Comparison of ENCODE assay signal across 12 cellular contexts in the genomic region with DNA sequence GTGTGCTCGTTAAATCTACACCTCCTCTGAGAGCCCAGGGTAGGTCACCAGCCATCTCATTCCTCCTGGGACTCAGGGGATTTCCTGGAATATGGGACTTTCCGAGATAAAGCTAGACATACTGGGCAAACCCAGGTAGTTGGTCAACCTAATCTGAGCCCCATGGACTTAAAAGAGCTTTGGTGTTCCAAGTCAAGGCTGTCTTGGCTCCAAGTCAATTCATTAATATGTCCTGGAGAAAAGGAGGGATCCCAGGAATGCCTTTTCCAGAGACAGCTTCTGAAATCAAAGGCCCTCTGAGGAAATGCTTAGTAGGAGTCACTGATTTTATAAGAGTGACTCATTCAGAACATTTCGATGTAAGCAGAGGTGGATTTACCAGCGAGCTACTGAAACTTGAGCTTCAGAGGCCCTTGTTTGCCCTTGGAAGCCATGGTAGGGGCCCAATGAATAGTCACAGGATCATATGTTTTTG.
A peak's percentile ranks its signal among the peaks of the same experiment; 100 is the strongest.
DNase-seq lines count a peak whose midpoint lies in the region; ATAC-seq and TF ChIP-seq lines count a peak whose summit lies in the region.
"Had no signal": no experiment of that assay in that cellular context is flagged by ENCODE, and none has a peak within 500 bp of the region (broad histone marks: within the 10 kb centered on the region; RNA-seq: fewer than 3 reads in every experiment).

No MANE protein-coding gene starts in this region.

- WGBS in SK-N-SH (ENCODE audit: low lambda C conversion rate) = 29% methylated on average over 4 of the region's 4 CpGs

- POLR2A ChIA-PET in HCT116 (lab: Charles Lee) (interaction anchor here (0.8 to 1.7 kb wide), 7 partner anchors 9 to 173 kb away, joined by 3 to 5 read pairs (median 3); no protein-coding TSS in a partner anchor), SK-N-SH (lab: Yijun Ruan, JAX) (no interaction called here)

- peak; percentile 76 for ATAC-seq in HCT116
- peak; percentile 31 for ATAC-seq in thoracic aorta (ENCODE audit: insufficient number of reproducible peaks, low FRiP score, low read depth)
- ATAC-seq: effector memory CD8-positive, alpha-beta T cell had no signal

- TF ChIP-seq RAD21 in HCT116 (IDR thresholded peaks at IDR 0.05; ENCODE audit: low read depth) = peak; percentile 42
- no peak for TF ChIP-seq RAD21 in SK-N-SH (IDR thresholded peaks at IDR 0.05; ENCODE audit: low read length)

- peak overlapping the region; percentile 50 for H3K9ac ChIP-seq in HCT116 (ENCODE audit: low read length)
- no peak overlapping the region for H3K9ac ChIP-seq in SK-N-SH

- no peak for TF ChIP-seq POLR2A in HCT116 (IDR thresholded peaks at IDR 0.05; ENCODE audit: borderline replicate concordance, extremely low read depth, insufficient read depth, insufficient read length)

- no peaks in the 10 kb centered on the region for H3K9me2 ChIP-seq in HCT116 (ENCODE audit: insufficient read depth)
- no peaks in the 10 kb centered on the region for H3K9me2 ChIP-seq in SK-N-SH

- TF ChIP-seq EP300 in SK-N-SH (IDR thresholded peaks at IDR 0.05; ENCODE audit: borderline replicate concordance in 1 of 2, low read depth in 1 of 2, low read length in 1 of 2) = peak in 1 of 2 experiments; percentile 68; a peak in 1 of 4 replicates

- DNase-seq in HCT116 (ENCODE audit: low read depth, low spot score) = peak; percentile 95
- no peak for DNase-seq in SK-N-SH
- peak; percentile 70 for DNase-seq in fibroblast of the conjunctiva (ENCODE audit: low read depth)
- DNase-seq in thoracic aorta (ENCODE audit: low spot score) = no peak
- DNase-seq in right atrium auricular region (ENCODE audit: low spot score) = no peak
- DNase-seq in MV-4-11 (lab: John Stamatoyannopoulos, UW) = no peak
- no peak for DNase-seq in effector CD8-positive, alpha-beta T cell (lab: John Stamatoyannopoulos, UW)
- DNase-seq: effector memory CD8-positive, alpha-beta T cell; Kasumi-1; kidney; NCI-H82; posterior cingulate gyrus had no signal

- peak overlapping the region; percentile 76 for H3K27ac ChIP-seq in HCT116 (ENCODE audit: low read depth, low read length)
- H3K27ac ChIP-seq in SK-N-SH (ENCODE audit: low read depth in 2 of 2, low read length in 1 of 2) = peak overlapping the region in 1 of 2 experiments; percentile 67; a peak in 3 of 4 replicates
- no peak overlapping the region for H3K27ac ChIP-seq in thoracic aorta
- H3K27ac ChIP-seq in right atrium auricular region = no peak overlapping the region

- no peaks in the 10 kb centered on the region for H3K27me3 ChIP-seq in HCT116 (ENCODE audit: insufficient read depth, low read length)
- H3K27me3 ChIP-seq in SK-N-SH (ENCODE audit: insufficient read depth) = no peaks in the 10 kb centered on the region
- H3K27me3 ChIP-seq in thoracic aorta (replicated peaks; ENCODE audit: insufficient read depth) = no peaks in the 10 kb centered on the region
- no peaks in the 10 kb centered on the region for H3K27me3 ChIP-seq in right atrium auricular region

- intact Hi-C loops in HCT116 (cut with micrococcal nuclease) = loop anchor here (5.0 kb wide), 1 partner anchor 74 kb away; no protein-coding TSS in a partner anchor

- peak overlapping the region; percentile 90 for H2AFZ ChIP-seq in HCT116 (ENCODE audit: low read depth, low read length, poor library complexity, severe bottlenecking)
- H2AFZ ChIP-seq in SK-N-SH (ENCODE audit: low read depth) = no peak overlapping the region

- TF ChIP-seq CTCF in HCT116 (IDR thresholded peaks at IDR 0.05 in 2 of 3, conservative IDR thresholded peaks at IDR 0.05 in 1 of 3; ENCODE audit: borderline replicate concordance in 1 of 3, insufficient read depth in 1 of 3, low read depth in 2 of 3, low read length in 2 of 3) = no peak
- TF ChIP-seq CTCF in SK-N-SH (IDR thresholded peaks at IDR 0.05) = no peak
- TF ChIP-seq CTCF in thoracic aorta (IDR thresholded peaks at IDR 0.05) = no peak
- TF ChIP-seq CTCF in right atrium auricular region (IDR thresholded peaks at IDR 0.05) = no peak

- CTCF ChIA-PET in HCT116 (lab: Charles Lee) (interaction anchor here (1.4 kb wide), 1 partner anchor 17 kb away, joined by 4 read pairs; no protein-coding TSS in a partner anchor), SK-N-SH (lab: Yijun Ruan, JAX) (interaction anchor here (0.6 to 1.1 kb wide), 2 partner anchors 10 to 559 kb away, joined by 3 to 4 read pairs; no protein-coding TSS in a partner anchor)

- no peaks in the 10 kb centered on the region for H4K20me1 ChIP-seq in HCT116 (ENCODE audit: insufficient read depth)
- no peaks in the 10 kb centered on the region for H4K20me1 ChIP-seq in SK-N-SH (ENCODE audit: insufficient read depth)

- H3K9me3 ChIP-seq in HCT116 (ENCODE audit: control insufficient read depth in 1 of 2, insufficient read depth in 1 of 2, low read depth in 1 of 2, low read length in 2 of 2) (no peaks in the 10 kb centered on the region), SK-N-SH (no peaks in the 10 kb centered on the region), thoracic aorta (no peaks in the 10 kb centered on the region), right atrium auricular region (no peaks in the 10 kb centered on the region)

- H3F3A ChIP-seq in SK-N-SH (replicated peaks; ENCODE audit: insufficient read depth) = peaks cover 16% of the 10 kb centered on the region

- no TSS peak for BruUV-seq in HCT116 (replicated peaks; lab: Mats Ljungman, UMichigan)

- H3K36me3 ChIP-seq in HCT116 (ENCODE audit: control insufficient read depth in 1 of 2, insufficient read depth in 2 of 2, low read length in 2 of 2) = no peaks in the 10 kb centered on the region
- H3K36me3 ChIP-seq in SK-N-SH (replicated peaks in 1 of 2; ENCODE audit: control insufficient read depth in 1 of 2, insufficient read depth in 2 of 2, low read length in 1 of 2) = no peaks in the 10 kb centered on the region
- H3K36me3 ChIP-seq in thoracic aorta = no peaks in the 10 kb centered on the region
- no peaks in the 10 kb centered on the region for H3K36me3 ChIP-seq in right atrium auricular region

- H3K4me1 ChIP-seq in HCT116 (ENCODE audit: control insufficient read depth in 1 of 2, insufficient read depth in 2 of 2, low read length in 2 of 2) (peaks cover 38 to 86% of the 10 kb centered on the region in 2 experiments), SK-N-SH (ENCODE audit: control insufficient read depth in 1 of 2, insufficient read depth in 2 of 2, low read depth in 1 of 2, low read length in 1 of 2) (peaks cover 0 to 12% of the 10 kb centered on the region in 2 experiments; a peak in 3 of 4 replicates), thoracic aorta (ENCODE audit: control insufficient read depth in 1 of 2, low read depth in 2 of 2) (peaks cover 3 to 14% of the 10 kb centered on the region in 2 donors), right atrium auricular region (peaks cover 0 to 10% of the 10 kb centered on the region in 2 donors)

- no peaks in the 10 kb centered on the region for H3K79me2 ChIP-seq in HCT116 (ENCODE audit: insufficient read depth, low read length)
- H3K79me2 ChIP-seq in SK-N-SH (ENCODE audit: insufficient read depth) = no peaks in the 10 kb centered on the region

- RAD21 ChIA-PET in HCT116 (lab: Charles Lee; ENCODE audit: low non-redundant PET in 1 of 2, low total read pairs in 2 of 2, uncharacterized antibody in 2 of 2, unreplicated experiment in 2 of 2) = no interaction called here

- H3K4me2 ChIP-seq in HCT116 (ENCODE audit: low read length) (peak overlapping the region; percentile 75), SK-N-SH (peak overlapping the region; percentile 45)

- H3K4me3 ChIP-seq in HCT116 (replicated peaks in 1 of 2; ENCODE audit: low read depth in 1 of 2, low read length in 2 of 2) (peak overlapping the region in 1 of 2 experiments; percentile 35; a peak in 2 of 4 replicates), SK-N-SH (ENCODE audit: low read depth in 2 of 2, low read length in 1 of 2) (no peak overlapping the region), thoracic aorta (no peak overlapping the region), right atrium auricular region (no peak overlapping the region)

TF ChIP-seq in HCT116, 20 proteins besides CTCF, POLR2A, EP300 and RAD21 (continues in another document):
- TF ChIP-seq ZFX (IDR thresholded peaks at IDR 0.05) = no peak
- TF ChIP-seq ZNF274 (IDR thresholded peaks at IDR 0.05; ENCODE audit: low read depth, low read length) = no peak
- TF ChIP-seq ZBTB33 (IDR thresholded peaks at IDR 0.05; ENCODE audit: extremely low read depth, insufficient replicate concordance, low read length) = peak; percentile 42
- TF ChIP-seq JUND (IDR thresholded peaks at IDR 0.05) = peak; percentile 96

TF ChIP-seq in SK-N-SH, 30 proteins besides CTCF, POLR2A, EP300 and RAD21 (continues in another document):
- TF ChIP-seq MXI1 (IDR thresholded peaks at IDR 0.05; ENCODE audit: low read depth, low read length) (no peak), CHD2 (IDR thresholded peaks at IDR 0.05; ENCODE audit: low read length, partially characterized antibody) (no peak), FOSL2 (IDR thresholded peaks at IDR 0.05; ENCODE audit: borderline replicate concordance, low read depth) (peak; percentile 87), SIN3A (IDR thresholded peaks at IDR 0.05; ENCODE audit: borderline replicate concordance, low read depth, low read length) (no peak), JUND (IDR thresholded peaks at IDR 0.05) (peak; percentile 89), USF1 (IDR thresholded peaks at IDR 0.05; ENCODE audit: borderline replicate concordance, low read depth) (no peak), GABPA (IDR thresholded peaks at IDR 0.05; ENCODE audit: low read depth) (no peak), TEAD4 (IDR thresholded peaks at IDR 0.05; ENCODE audit: borderline replicate concordance, insufficient read depth) (peak; percentile 46; the same call in 1 of the 2 replicates), TCF12 (IDR thresholded peaks at IDR 0.05) (peak; percentile 78), TAF1 (IDR thresholded peaks at IDR 0.05; ENCODE audit: borderline replicate concordance, low read depth, low read length) (no peak), FOXM1 (IDR thresholded peaks at IDR 0.05; ENCODE audit: low read depth) (no peak), EZH2phosphoT487 (IDR thresholded peaks at IDR 0.05; ENCODE audit: borderline replicate concordance, low read depth) (no peak)
- TF ChIP-seq, protein P1, sequence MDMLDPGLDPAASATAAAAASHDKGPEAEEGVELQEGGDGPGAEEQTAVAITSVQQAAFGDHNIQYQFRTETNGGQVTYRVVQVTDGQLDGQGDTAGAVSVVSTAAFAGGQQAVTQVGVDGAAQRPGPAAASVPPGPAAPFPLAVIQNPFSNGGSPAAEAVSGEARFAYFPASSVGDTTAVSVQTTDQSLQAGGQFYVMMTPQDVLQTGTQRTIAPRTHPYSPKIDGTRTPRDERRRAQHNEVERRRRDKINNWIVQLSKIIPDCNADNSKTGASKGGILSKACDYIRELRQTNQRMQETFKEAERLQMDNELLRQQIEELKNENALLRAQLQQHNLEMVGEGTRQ (IDR thresholded peaks at IDR 0.05; ENCODE audit: borderline replicate concordance, low read depth, low read length) = no peak

Comparison
In these comparisons a context has a peak if more than half of its experiments do, and no peak if none do; other contexts are left out.
1. DNase-seq: peak in HCT116 (single experiment) and fibroblast of the conjunctiva (single experiment); none in SK-N-SH (single experiment), thoracic aorta (single experiment), right atrium auricular region (single experiment), MV-4-11 (single experiment) and effector CD8-positive, alpha-beta T cell (single experiment).
2. Of the 11 proteins assayed by ChIP-seq in both SK-N-SH and HCT116: peak only in SK-N-SH: REST; only in HCT116: MAX, POLR2AphosphoS5, RAD21 and SIN3A; in both: JUND, YY1 and ZBTB33; in neither: 3.